In genomic region chr5:151670953-151671636, GRCh38 we compare ENCODE assay signal across 2 cellular contexts.
TF ChIP-seq lines count a peak whose summit lies in the region.

No MANE protein-coding gene starts in this region.

TF ChIP-seq in liver, 16 proteins besides CTCF, POLR2A, EP300 and RAD21:
- TF ChIP-seq RXRA (IDR thresholded peaks at IDR 0.05), result no peak
- TF ChIP-seq FOXA1 (IDR thresholded peaks at IDR 0.05), result no peak
TF ChIP-seq in liver: peak in this region for 0.

TF ChIP-seq in HepG2, 621 proteins besides CTCF, POLR2A, EP300 and RAD21:
- TF ChIP-seq KIAA2018 (CRISPR knock-in tag; IDR thresholded peaks at IDR 0.05; ENCODE audit: borderline replicate concordance) (no peak), ZNF547 (CRISPR knock-in tag; IDR thresholded peaks at IDR 0.05) (no peak), CEBPZ (IDR thresholded peaks at IDR 0.05; ENCODE audit: low read length) (no peak), KMT2B (CRISPR knock-in tag; IDR thresholded peaks at IDR 0.05) (no peak)
